15 cellular contexts compared by ENCODE assay signal in the genomic region with DNA sequence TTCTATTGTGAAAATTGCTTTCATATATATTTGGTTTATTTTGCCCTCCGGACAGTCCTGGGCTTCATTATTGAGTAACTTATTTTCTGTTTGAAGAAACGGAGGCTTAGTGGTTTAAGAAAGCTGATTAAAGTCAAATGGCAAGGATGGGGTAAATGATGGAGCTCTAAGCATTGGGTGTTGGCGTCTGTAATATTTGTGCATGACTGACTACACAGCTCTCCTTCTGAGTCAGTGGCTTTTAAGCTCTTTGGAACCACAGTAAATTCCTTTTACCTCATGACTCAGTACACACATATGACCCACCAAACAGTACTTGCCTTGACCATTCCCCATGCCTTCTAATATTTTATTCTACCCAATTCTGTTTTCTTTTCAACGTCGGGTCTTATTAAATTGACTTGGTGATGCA. TPM values are rescaled to one million over a fixed set of nuclear protein-coding genes. Genes with fewer than 3 reads are reported as not detected.
DNase-seq lines count a peak whose midpoint lies in the region; ATAC-seq and TF ChIP-seq lines count a peak whose summit lies in the region.
"Had no signal": no experiment of that assay in that cellular context is flagged by ENCODE, and none has a peak within 500 bp of the region (broad histone marks: within the 10 kb centered on the region; RNA-seq: fewer than 3 reads in every experiment).

No MANE protein-coding gene starts in this region.

- peaks cover 0 to 17% of the 10 kb centered on the region in 2 donors for H3K27me3 ChIP-seq in left lung

- H3K36me3 Mint-ChIP-seq in activated CD8-positive, alpha-beta T cell treated with anti-CD3 and anti-CD28 coated beads, Interleukin-2, amount 10 ng/mL, durations not matched to agents 7 days and 5 days (ENCODE audit: low read depth) = no peaks in the 10 kb centered on the region
- H3K36me3 Mint-ChIP-seq: CD8-positive, alpha-beta T cell had no signal

- intact Hi-C loops in left lung (cut with DNase I) = no loop called here

- H3K4me1 Mint-ChIP-seq in activated CD8-positive, alpha-beta T cell treated with anti-CD3 and anti-CD28 coated beads, Interleukin-2, amount 10 ng/mL, durations not matched to agents 7 days and 5 days (ENCODE audit: low read depth) = no peaks in the 10 kb centered on the region
- H3K4me1 Mint-ChIP-seq: activated CD4-positive, alpha-beta T cell treated with anti-CD3 and anti-CD28 coated beads for 36 hours had no signal

- no peak overlapping the region for H3K27ac Mint-ChIP-seq in activated CD8-positive, alpha-beta T cell treated with anti-CD3 and anti-CD28 coated beads, Interleukin-2, amount 10 ng/mL, durations not matched to agents 7 days and 5 days
- H3K27ac Mint-ChIP-seq: activated CD4-positive, alpha-beta T cell treated with anti-CD3 and anti-CD28 coated beads for 36 hours; activated naive CD4-positive, alpha-beta T cell treated with anti-CD3 and anti-CD28 coated beads for 36 hours; CD8-positive, alpha-beta T cell had no signal

- H3K27ac ChIP-seq in left lung = no peak overlapping the region

- ATAC-seq in left lung (peak; percentile 47), HG02938 (IDR thresholded peaks at IDR 0.05; ENCODE audit: unreplicated experiment) (no peak)
- ATAC-seq in activated CD8-positive, alpha-beta T cell treated with anti-CD3 and anti-CD28 coated beads, Interleukin-2, amount 10 ng/mL, durations not matched to agents 7 days and 5 days = no peak
- ATAC-seq: activated CD4-positive, alpha-beta T cell treated with anti-CD3 and anti-CD28 coated beads for 36 hours; CD8-positive, alpha-beta T cell; stimulated activated naive CD8-positive, alpha-beta T cell treated with anti-CD3 and anti-CD28 coated beads, Interleukin-15, Interleukin-2, amounts not matched to agents 100 U/mL and 50 U/mL, for 24 hours had no signal

- no peaks in the 10 kb centered on the region for H3K9me3 Mint-ChIP-seq in activated CD8-positive, alpha-beta T cell treated with anti-CD3 and anti-CD28 coated beads, Interleukin-2, amount 10 ng/mL, durations not matched to agents 7 days and 5 days (ENCODE audit: insufficient read depth)
- H3K9me3 Mint-ChIP-seq: activated naive CD4-positive, alpha-beta T cell treated with anti-CD3 and anti-CD28 coated beads for 36 hours; CD8-positive, alpha-beta T cell; nephron had no signal

- POLR2A ChIA-PET in activated CD8-positive, alpha-beta T cell treated with anti-CD3 and anti-CD28 coated beads, Interleukin-2, amount 10 ng/mL, durations not matched to agents 7 days and 5 days (lab: Charles Lee) = no interaction called here

- H3K36me3 ChIP-seq in left lung = no peaks in the 10 kb centered on the region

- DNase-seq in AG20443 (ENCODE audit: low spot score) (peak; percentile 66), M059J (ENCODE audit: low read depth) (peak; percentile 98), cardiac fibroblast (ENCODE audit: low read depth in 2 of 2) (peak; percentile 5 to 22), left lung (no peak), NCI-H2081 (lab: John Stamatoyannopoulos, UW) (no peak), NCI-H2081 treated with DMSO at 0.1 percent for 48 hours (lab: John Stamatoyannopoulos, UW) (no peak)
- DNase-seq in activated CD8-positive, alpha-beta T cell treated with anti-CD3 and anti-CD28 coated beads, Interleukin-2, amount 10 ng/mL, durations not matched to agents 7 days and 5 days = no peak
- DNase-seq: activated CD4-positive, alpha-beta T cell treated with anti-CD3 and anti-CD28 coated beads for 36 hours; activated naive CD4-positive, alpha-beta T cell treated with anti-CD3 and anti-CD28 coated beads for 36 hours; CD8-positive, alpha-beta T cell; NCI-H2029 treated with DMSO at 0.1 percent for 48 hours; Right ventricle myocardium superior; stimulated activated naive CD8-positive, alpha-beta T cell treated with anti-CD3 and anti-CD28 coated beads, Interleukin-15, Interleukin-2, amounts not matched to agents 100 U/mL and 50 U/mL, for 24 hours had no signal

- H3K4me3 ChIP-seq in cardiac fibroblast (replicated peaks in 1 of 2; ENCODE audit: low read depth in 2 of 2, low read length in 2 of 2) (no peak overlapping the region), left lung (no peak overlapping the region)

- H3K9me3 ChIP-seq in left lung = no peaks in the 10 kb centered on the region

- TF ChIP-seq CTCF in cardiac fibroblast (IDR thresholded peaks at IDR 0.05; ENCODE audit: low read depth, low read length) = no peak
- TF ChIP-seq CTCF in left lung (IDR thresholded peaks at IDR 0.05) = no peak

- H3K4me1 ChIP-seq in left lung = no peaks in the 10 kb centered on the region

- CTCF ChIA-PET in activated CD8-positive, alpha-beta T cell treated with anti-CD3 and anti-CD28 coated beads, Interleukin-2, amount 10 ng/mL, durations not matched to agents 7 days and 5 days (lab: Charles Lee) = no interaction called here

- no peaks in the 10 kb centered on the region for H3K27me3 Mint-ChIP-seq in activated CD8-positive, alpha-beta T cell treated with anti-CD3 and anti-CD28 coated beads, Interleukin-2, amount 10 ng/mL, durations not matched to agents 7 days and 5 days (ENCODE audit: low read depth)

- no peak overlapping the region for H3K4me3 Mint-ChIP-seq in activated CD8-positive, alpha-beta T cell treated with anti-CD3 and anti-CD28 coated beads, Interleukin-2, amount 10 ng/mL, durations not matched to agents 7 days and 5 days
- H3K4me3 Mint-ChIP-seq: activated CD4-positive, alpha-beta T cell treated with anti-CD3 and anti-CD28 coated beads for 36 hours; activated naive CD4-positive, alpha-beta T cell treated with anti-CD3 and anti-CD28 coated beads for 36 hours; CD8-positive, alpha-beta T cell; nephron had no signal

RNA-seq across cellular contexts. Expression of gene B3GALT5, which starts 21.0 kb away (rescaled TPM):
- total RNA-seq in M059J (2014; rRNA removed; shearing (Covaris generic)) = 1.3 and 1.8 TPM in 2 replicates
- under 1 TPM; 0.03 to 0.13 TPM for total RNA-seq in left lung
- total RNA-seq in activated CD8-positive, alpha-beta T cell treated with anti-CD3 and anti-CD28 coated beads, Interleukin-2, amount 10 ng/mL, durations not matched to agents 7 days and 5 days = not detected
- total RNA-seq: activated CD4-positive, alpha-beta T cell treated with anti-CD3 and anti-CD28 coated beads for 36 hours; activated naive CD4-positive, alpha-beta T cell treated with anti-CD3 and anti-CD28 coated beads for 36 hours; CD8-positive, alpha-beta T cell had no signal

Comparison
In these comparisons a context has a peak if more than half of its experiments do, and no peak if none do; other contexts are left out.
1. DNase-seq: peak in AG20443 (single experiment), M059J (single experiment) and cardiac fibroblast (2 of 2); none in left lung (0 of 2), activated CD8-positive, alpha-beta T cell treated with anti-CD3 and anti-CD28 coated beads, Interleukin-2, amount 10 ng/mL, durations not matched to agents 7 days and 5 days (single experiment), NCI-H2081 (0 of 2) and NCI-H2081 treated with DMSO at 0.1 percent for 48 hours (single experiment).